12 cellular contexts compared by ENCODE assay signal in the genomic region with DNA sequence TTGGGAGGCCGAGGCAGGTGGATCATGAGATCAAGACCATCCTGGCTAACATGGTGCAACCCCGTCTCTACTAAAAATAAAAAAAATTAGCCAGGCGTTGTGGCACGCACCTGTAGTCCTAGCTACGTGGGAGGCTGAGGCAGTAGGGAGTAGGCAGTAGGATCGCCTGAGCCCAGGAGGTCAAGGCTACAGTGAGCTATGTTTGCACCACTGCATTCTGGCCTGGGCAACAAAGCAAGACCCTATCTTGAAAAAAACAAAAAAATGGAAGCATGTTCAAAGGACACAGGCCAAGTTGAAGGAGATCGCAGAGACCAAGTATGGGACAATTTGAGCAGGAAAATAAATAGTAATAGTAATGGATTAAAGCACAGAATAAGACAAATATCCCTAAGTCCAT. TPM values are rescaled to one million over a fixed set of nuclear protein-coding genes. Genes with fewer than 3 reads are reported as not detected.
DNase-seq lines count a peak whose midpoint lies in the region; ATAC-seq and TF ChIP-seq lines count a peak whose summit lies in the region.
"Had no signal": no experiment of that assay in that cellular context is flagged by ENCODE, and none has a peak within 500 bp of the region (broad histone marks: within the 10 kb centered on the region; RNA-seq: fewer than 3 reads in every experiment).

No MANE protein-coding gene starts in this region.

- H3K4me1 ChIP-seq in ACC112 (ENCODE audit: control insufficient read depth, insufficient read depth, low read length, unreplicated experiment), result no peaks in the 10 kb centered on the region
- peaks cover 10% of the 10 kb centered on the region for H3K4me1 ChIP-seq in IMR-90 (ENCODE audit: control insufficient read depth, insufficient read depth, low read length)
- no peaks in the 10 kb centered on the region for H3K4me1 ChIP-seq in mesendoderm (ENCODE audit: control insufficient read depth, low read depth, low read length)

- peak overlapping the region; percentile 96 for H4K91ac ChIP-seq in IMR-90 (ENCODE audit: insufficient read depth, low read depth, low read length)

- H4K8ac ChIP-seq in IMR-90 (ENCODE audit: low read depth in 2 of 2, low read length in 2 of 2) (peak overlapping the region; percentile 98 to 99), mesendoderm (ENCODE audit: low read depth, low read length) (no peak overlapping the region)

- H2BK5ac ChIP-seq in IMR-90 (ENCODE audit: low read depth, low read length, poor library complexity, severe bottlenecking), result peak overlapping the region; percentile 97
- no peak overlapping the region for H2BK5ac ChIP-seq in mesendoderm (ENCODE audit: low read length)

- H3K14ac ChIP-seq in IMR-90 (replicated peaks; ENCODE audit: low read depth, low read length), result peak overlapping the region; percentile 94

- CTCF ChIA-PET in IMR-90 (lab: Yijun Ruan, JAX), result interaction anchor here (0.7 kb wide), 1 partner anchor 12 kb away, joined by 6 read pairs; no protein-coding TSS in a partner anchor

- H3K9ac ChIP-seq in IMR-90 (ENCODE audit: low read depth, low read length) (peak overlapping the region; percentile 35; the same call in 1 of the 2 replicates), mesendoderm (ENCODE audit: low read length) (no peak overlapping the region)

- ATAC-seq in IMR-90 (ENCODE audit: low read depth) (no peak), HG03097 (IDR thresholded peaks at IDR 0.05; ENCODE audit: low FRiP score, unreplicated experiment) (no peak), HG02763 (IDR thresholded peaks at IDR 0.05; ENCODE audit: unreplicated experiment) (no peak)
- ATAC-seq: activated T-helper 17 cell treated with anti-CD3 and anti-CD28 coated beads, Interleukin-2, amount 50 U/mL, for 72 hours; K562 had no signal

- H3K79me2 ChIP-seq in ACC112 (ENCODE audit: control insufficient read depth, insufficient read depth, low read length, unreplicated experiment) (peaks cover 30% of the 10 kb centered on the region), mesendoderm (ENCODE audit: control insufficient read depth, insufficient read depth, low read length) (peaks cover 4% of the 10 kb centered on the region)

- H2BK15ac ChIP-seq in IMR-90 (ENCODE audit: low read depth, low read length) (peak overlapping the region; percentile 53; the same call in 2 of the 3 replicates), mesendoderm (replicated peaks; ENCODE audit: low read depth) (no peak overlapping the region)

- H2BK120ac ChIP-seq in IMR-90 (ENCODE audit: low read depth, low read length) (peak overlapping the region; percentile 97), mesendoderm (ENCODE audit: low read depth, low read length) (no peak overlapping the region)

- H2AFZ ChIP-seq in ACC112 (ENCODE audit: low read length, unreplicated experiment) (no peak overlapping the region), IMR-90 (replicated peaks; ENCODE audit: low read length, poor library complexity) (no peak overlapping the region)

- H3K4me2 ChIP-seq in IMR-90 (ENCODE audit: low read depth, low read length), result no peak overlapping the region
- H3K4me2 ChIP-seq in mesendoderm (ENCODE audit: low read length), result no peak overlapping the region

- DNase-seq in IMR-90 (no peak), mesendoderm (no peak), inferior parietal cortex (ENCODE audit: extremely low spot score) (no peak)
- DNase-seq: activated CD4-positive, alpha-beta T cell treated with anti-CD3 and anti-CD28 coated beads, Interleukin-2, amount 50 U/mL, for 4 hours; Calu3; NCI-H1048; nucleus accumbens had no signal

- TF ChIP-seq POLR2A in IMR-90 (IDR thresholded peaks at IDR 0.05; ENCODE audit: low read depth, low read length), result no peak

- POLR2A ChIA-PET in IMR-90 (lab: Charles Lee; ENCODE audit: unreplicated experiment), result interaction anchor here (1.3 kb wide), 1 partner anchor 26 kb away, joined by 15 read pairs; a partner anchor contains a TSS

- no peaks in the 10 kb centered on the region; the same call in none of the 2 replicates for H3K9me1 ChIP-seq in IMR-90 (ENCODE audit: insufficient read depth, low read length)

- 100% methylated on average over 1 of the region's 7 CpGs; no CpG with 5 or more reads in 1 of the 2 experiments for WGBS in IMR-90 (ENCODE audit: extremely low coverage in 2 of 2, insufficient read length in 1 of 2), 2 experiments
- no CpG with 5 or more reads among the region's 7 CpGs for WGBS in mesendoderm (ENCODE audit: extremely low coverage, insufficient coverage, low lambda C conversion rate)

- TF ChIP-seq CTCF in IMR-90 (conservative IDR thresholded peaks at IDR 0.05; ENCODE audit: low read depth, low read length), result no peak

- no peaks in the 10 kb centered on the region for H4K20me1 ChIP-seq in IMR-90 (ENCODE audit: insufficient read depth, low read length)

- TF ChIP-seq RAD21 in IMR-90 (IDR thresholded peaks at IDR 0.05; ENCODE audit: low read length), result no peak

- H2BK20ac ChIP-seq in IMR-90 (ENCODE audit: low read depth, low read length), result peak overlapping the region; percentile 84

- H3K79me1 ChIP-seq in IMR-90 (ENCODE audit: low read depth in 1 of 2, low read length in 2 of 2) (peaks cover 46 to 65% of the 10 kb centered on the region in 2 experiments), mesendoderm (ENCODE audit: low read length) (peaks cover 13% of the 10 kb centered on the region)

- no TSS peak for BruUV-seq in IMR-90 (replicated peaks; lab: Mats Ljungman, UMichigan)

- H3K27ac ChIP-seq in ACC112 (ENCODE audit: low read depth, low read length) (peak overlapping the region; percentile 20; the same call in 1 of the 2 replicates), IMR-90 (ENCODE audit: insufficient read depth, low read length) (peak overlapping the region; percentile 93), mesendoderm (ENCODE audit: low read depth, low read length) (no peak overlapping the region)

- peak overlapping the region; percentile 96 for H3K4ac ChIP-seq in IMR-90 (ENCODE audit: low read depth, low read length)
- H3K4ac ChIP-seq in mesendoderm (ENCODE audit: low read depth, low read length), result no peak overlapping the region

- no peak overlapping the region for H3K4me3 ChIP-seq in ACC112 (ENCODE audit: low read depth, low read length)
- no peak overlapping the region for H3K4me3 ChIP-seq in IMR-90 (ENCODE audit: insufficient read depth, low read depth, low read length)
- H3K4me3 ChIP-seq in mesendoderm (ENCODE audit: low read length), result no peak overlapping the region
- H3K4me3 ChIP-seq: K562 had no signal

- peak overlapping the region; percentile 99 for H4K5ac ChIP-seq in IMR-90 (ENCODE audit: low read depth, low read length)
- H4K5ac ChIP-seq in mesendoderm (ENCODE audit: low read length), result no peak overlapping the region

- intact Hi-C loops in IMR-90 (cut with micrococcal nuclease), result no loop called here

- H2AK9ac ChIP-seq in IMR-90 (replicated peaks; ENCODE audit: low read depth, low read length, poor library complexity), result peak overlapping the region; percentile 92

- H2AK5ac ChIP-seq in IMR-90 (ENCODE audit: low read depth, low read length) (peak overlapping the region; percentile 93), mesendoderm (ENCODE audit: low read length) (no peak overlapping the region)

- H3K18ac ChIP-seq in IMR-90 (ENCODE audit: low read depth, low read length) (peak overlapping the region; percentile 100), mesendoderm (ENCODE audit: low read length) (peak overlapping the region; percentile 76)

- H3K27me3 ChIP-seq in ACC112 (ENCODE audit: insufficient read depth, low read length) (no peaks in the 10 kb centered on the region), IMR-90 (ENCODE audit: control insufficient read depth, insufficient read depth, low read length) (no peaks in the 10 kb centered on the region), mesendoderm (ENCODE audit: insufficient read depth, low read length, poor library complexity) (no peaks in the 10 kb centered on the region)

- dilution Hi-C loops in IMR-90 (cut with HindIII; ENCODE audit: low sequenced_read_pairs, unreplicated experiment), result no loop called here

- H3K23ac ChIP-seq in IMR-90 (ENCODE audit: low read depth, low read length) (peak overlapping the region; percentile 28; the same call in 1 of the 2 replicates), mesendoderm (ENCODE audit: low read length) (no peak overlapping the region)

- H3K36me3 ChIP-seq in ACC112 (ENCODE audit: insufficient read depth, low read length) (peaks cover 18% of the 10 kb centered on the region; the same call in 1 of the 2 replicates), IMR-90 (ENCODE audit: control insufficient read depth, insufficient read depth, low read length) (peaks cover 22% of the 10 kb centered on the region), mesendoderm (ENCODE audit: control insufficient read depth, insufficient read depth, low read length) (peaks cover 17% of the 10 kb centered on the region)

- no peaks in the 10 kb centered on the region for H3K9me3 ChIP-seq in IMR-90 (ENCODE audit: control insufficient read depth, insufficient read depth, low read length)

- in situ Hi-C loops in IMR-90 (cut with MboI; ENCODE audit: low sequenced_read_pairs), result no loop called here

- H3K56ac ChIP-seq in IMR-90 (ENCODE audit: extremely low read depth, insufficient read depth, low read length) (no peak overlapping the region), mesendoderm (ENCODE audit: low read length) (no peak overlapping the region)

RNA-seq across cellular contexts. Expression of a gene that starts 14.2 kb away (rescaled TPM):
- 52.8 and 57.9 TPM in 2 replicates for total RNA-seq in IMR-90 (2012; rRNA removed)
- 35.6 and 40.9 TPM in 2 replicates for polyA plus RNA-seq in IMR-90 (2012; rRNA removed)
- polyA plus RNA-seq in IMR-90 (2012; cell fraction: cytosol; rRNA removed), result 24.1 and 33.8 TPM in 2 replicates
- polyA plus RNA-seq in IMR-90 (2012; cell fraction: nucleus; rRNA removed; ENCODE audit: low replicate concordance), result 21.1 and 24.2 TPM in 2 replicates
- 52.1 TPM for polyA plus RNA-seq in mesendoderm (2013, experiment 1 of 2)
- polyA plus RNA-seq in mesendoderm (2013, experiment 2 of 2), result 50.5 TPM

RNA-seq across cellular contexts. Expression of a gene that starts 15.0 kb away (rescaled TPM):
- total RNA-seq in IMR-90 (2012; rRNA removed), result 80.1 and 126 TPM in 2 replicates
- polyA plus RNA-seq in IMR-90 (2012; rRNA removed), result 151 and 160 TPM in 2 replicates
- 68.0 and 178 TPM in 2 replicates for polyA plus RNA-seq in IMR-90 (2012; cell fraction: cytosol; rRNA removed)
- 16.5 and 43.9 TPM in 2 replicates for polyA plus RNA-seq in IMR-90 (2012; cell fraction: nucleus; rRNA removed; ENCODE audit: low replicate concordance)
- polyA plus RNA-seq in mesendoderm (2013, experiment 1 of 2), result 887 TPM
- 886 TPM for polyA plus RNA-seq in mesendoderm (2013, experiment 2 of 2)

RNA-seq across cellular contexts. Expression of a gene that starts 26.2 kb away (rescaled TPM):
- total RNA-seq in IMR-90 (2012; rRNA removed), result 11,536 and 12,939 TPM in 2 replicates
- polyA plus RNA-seq in IMR-90 (2012; rRNA removed), result 21,893 and 22,387 TPM in 2 replicates
- polyA plus RNA-seq in IMR-90 (2012; cell fraction: cytosol; rRNA removed), result 8,363 and 20,126 TPM in 2 replicates
- 5,196 and 8,980 TPM in 2 replicates for polyA plus RNA-seq in IMR-90 (2012; cell fraction: nucleus; rRNA removed; ENCODE audit: low replicate concordance)
- 5,113 TPM for polyA plus RNA-seq in mesendoderm (2013, experiment 1 of 2)
- polyA plus RNA-seq in mesendoderm (2013, experiment 2 of 2), result 5,145 TPM

RNA-seq across cellular contexts. Expression of a gene that starts 37.6 kb away (rescaled TPM):
- 7.2 and 7.5 TPM in 2 replicates for total RNA-seq in IMR-90 (2012; rRNA removed)
- polyA plus RNA-seq in IMR-90 (2012; rRNA removed), result 21.9 and 23.1 TPM in 2 replicates
- 10.5 and 21.1 TPM in 2 replicates for polyA plus RNA-seq in IMR-90 (2012; cell fraction: cytosol; rRNA removed)
- polyA plus RNA-seq in IMR-90 (2012; cell fraction: nucleus; rRNA removed; ENCODE audit: low replicate concordance), result 87.7 and 150 TPM in 2 replicates
- polyA plus RNA-seq in mesendoderm (2013, experiment 1 of 2), result 8.1 TPM
- 8.5 TPM for polyA plus RNA-seq in mesendoderm (2013, experiment 2 of 2)

RNA-seq across cellular contexts. Expression of a gene that starts 47.8 kb away (rescaled TPM):
- total RNA-seq in IMR-90 (2012; rRNA removed), result 5.6 and 5.8 TPM in 2 replicates
- 35.1 and 37.8 TPM in 2 replicates for polyA plus RNA-seq in IMR-90 (2012; rRNA removed)
- polyA plus RNA-seq in IMR-90 (2012; cell fraction: cytosol; rRNA removed), result 30.6 and 33.4 TPM in 2 replicates
- 194 and 345 TPM in 2 replicates for polyA plus RNA-seq in IMR-90 (2012; cell fraction: nucleus; rRNA removed; ENCODE audit: low replicate concordance)
- polyA plus RNA-seq in mesendoderm (2013, experiment 1 of 2), result 4.3 TPM
- 4.1 TPM for polyA plus RNA-seq in mesendoderm (2013, experiment 2 of 2)
